In genomic region chr16:29927523-29927905, GRCh38 we compare ENCODE assay signal across 10 cellular contexts. TPM values are rescaled to one million over a fixed set of nuclear protein-coding genes. Genes with fewer than 3 reads are reported as not detected.
DNase-seq lines count a peak whose midpoint lies in the region; ATAC-seq, FAIRE-seq and TF ChIP-seq lines count a peak whose summit lies in the region.
"Had no signal": no experiment of that assay in that cellular context is flagged by ENCODE, and none has a peak within 500 bp of the region (broad histone marks: within the 10 kb centered on the region; RNA-seq: fewer than 3 reads in every experiment).

No MANE protein-coding gene starts in this region.

- FAIRE-seq in HepG2 (lab: Jason Lieb, UNC) = no peak
- FAIRE-seq in astrocyte (lab: Jason Lieb, UNC) = no peak

- peaks cover 31% of the 10 kb centered on the region for H3K4me1 ChIP-seq in HepG2 (ENCODE audit: insufficient read depth, low read length)
- peaks cover 0 to 17% (median 2%) of the 10 kb centered on the region in 4 donors for H3K4me1 ChIP-seq in right lobe of liver
- peaks cover 17% of the 10 kb centered on the region for H3K4me1 ChIP-seq in astrocyte (ENCODE audit: insufficient read depth, low read length)
- peaks cover 20% of the 10 kb centered on the region for H3K4me1 ChIP-seq in muscle layer of colon (ENCODE audit: insufficient read depth, low read length)
- peaks cover 31% of the 10 kb centered on the region for H3K4me1 ChIP-seq in vagina

- no peak for TF ChIP-seq RAD21 in HepG2 (CRISPR knock-in tag; IDR thresholded peaks at IDR 0.05)

- DNase-seq in HepG2 (ENCODE audit: low spot score) (no peak), right lobe of liver (no peak), astrocyte (ENCODE audit: low read depth) (no peak), vagina (ENCODE audit: extremely low spot score in 2 of 2) (no peak)
- DNase-seq: NCI-H2081 treated with DMSO at 0.1 percent for 48 hours, SHP77 treated with DMSO at 0.1 percent for 48 hours had no signal

- 77% methylated on average over 2 of the region's 2 CpGs for WGBS in HepG2 (ENCODE audit: low lambda C conversion rate)
- WGBS in right lobe of liver (ENCODE audit: insufficient coverage, low coverage, low lambda C conversion rate, missing lambda C conversion rate) = 100% methylated on average over 1 of the region's 2 CpGs

- H3K27ac ChIP-seq in HepG2 (ENCODE audit: extremely low read length, insufficient read depth, low read length) (no peak overlapping the region), right lobe of liver (no peak overlapping the region), astrocyte (ENCODE audit: low read depth, low read length) (no peak overlapping the region), muscle layer of colon (ENCODE audit: low read depth, low read length) (peak overlapping the region; percentile 96), vagina (peak overlapping the region; percentile 83)

- ATAC-seq in HepG2 (no peak), right lobe of liver (no peak), GM21717 (IDR thresholded peaks at IDR 0.05; ENCODE audit: unreplicated experiment) (no peak), GM21619 (IDR thresholded peaks at IDR 0.05; ENCODE audit: unreplicated experiment) (no peak), HG03196 (IDR thresholded peaks at IDR 0.05; ENCODE audit: unreplicated experiment) (no peak)

- in situ Hi-C loops in HepG2 (cut with HindIII; ENCODE audit: extremely low pct_ligation_motif_present, low pct_unique_long_range_greater_than_20kb) = loop anchor here (5.0 kb wide), 1 partner anchor 35 kb away; the partner anchor contains the start of gene TMEM219

- H3K27me3 ChIP-seq in HepG2 (ENCODE audit: control insufficient read depth in 1 of 2, insufficient read depth in 2 of 2, low read length in 2 of 2) (no peaks in the 10 kb centered on the region), right lobe of liver (no peaks in the 10 kb centered on the region), astrocyte (ENCODE audit: insufficient read depth, low read length) (no peaks in the 10 kb centered on the region), muscle layer of colon (ENCODE audit: control insufficient read depth in 1 of 2, insufficient read depth in 2 of 2, low read length in 2 of 2) (no peaks in the 10 kb centered on the region), vagina (no peaks in the 10 kb centered on the region)

- no peaks in the 10 kb centered on the region for H3K27me3 Mint-ChIP-seq in astrocyte (ENCODE audit: low read depth, unreplicated experiment)

- peak overlapping the region; percentile 89 for H3K4me3 Mint-ChIP-seq in astrocyte (ENCODE audit: unreplicated experiment)

- intact Hi-C loops in HepG2 (cut with micrococcal nuclease; ENCODE audit: unreplicated experiment) = loop anchor here (5.0 kb wide), 1 partner anchor 35 kb away; the partner anchor contains the start of gene TMEM219
- intact Hi-C loops in right lobe of liver (cut with DNase I) = no loop called here
- intact Hi-C loops in vagina (cut with DNase I) = loop anchor here (10.0 kb wide), 1 partner anchor 77 kb away; no protein-coding TSS in a partner anchor

- no peak overlapping the region for H3K27ac Mint-ChIP-seq in astrocyte (ENCODE audit: unreplicated experiment)

- H3K79me2 ChIP-seq in HepG2 (ENCODE audit: insufficient read depth, low read length) = peaks cover 13% of the 10 kb centered on the region
- H3K79me2 ChIP-seq in astrocyte (ENCODE audit: insufficient read depth, low read length) = peaks cover 29% of the 10 kb centered on the region

- BruUV-seq in HepG2 (replicated peaks; lab: Mats Ljungman, UMichigan) = no TSS peak

- H3K4me2 ChIP-seq in HepG2 (ENCODE audit: low read depth, low read length) = peak overlapping the region; percentile 98
- peak overlapping the region; percentile 95 for H3K4me2 ChIP-seq in astrocyte (ENCODE audit: low read length)

- CTCF ChIA-PET in HepG2 (lab: Yijun Ruan, JAX; ENCODE audit: low intra/inter-chr PET ratio, low total read pairs) = no interaction called here

- POLR2A ChIA-PET in HepG2 (lab: Yijun Ruan, JAX) = interaction anchor here (1.0 to 4.3 kb wide), 5 partner anchors 12 to 50 kb away, joined by 3 to 68 read pairs (median 43); partner anchors contain the start of genes ASPHD1, SEZ6L2 and TMEM219

- H3K4me3 ChIP-seq in HepG2 (replicated peaks in 1 of 3; ENCODE audit: insufficient read depth in 1 of 3, low read depth in 2 of 3, low read length in 3 of 3) = no peak overlapping the region
- no peak overlapping the region for H3K4me3 ChIP-seq in right lobe of liver
- no peak overlapping the region for H3K4me3 ChIP-seq in astrocyte (ENCODE audit: insufficient read depth, low read depth, low read length)
- H3K4me3 ChIP-seq in muscle layer of colon (ENCODE audit: low read depth in 1 of 2, low read length in 2 of 2) = no peak overlapping the region
- H3K4me3 ChIP-seq in vagina = peak overlapping the region in 1 of 2 donors; percentile 84

- H3K36me3 Mint-ChIP-seq in astrocyte (ENCODE audit: low read depth, unreplicated experiment) = no peaks in the 10 kb centered on the region

- no peak for TF ChIP-seq POLR2A in HepG2 (IDR thresholded peaks at IDR 0.05; ENCODE audit: insufficient read depth in 1 of 2, low read depth in 2 of 2, low read length in 2 of 2)
- no peak for TF ChIP-seq POLR2A in right lobe of liver (IDR thresholded peaks at IDR 0.05)
- TF ChIP-seq POLR2A in vagina (IDR thresholded peaks at IDR 0.05) = no peak

- peaks cover 9% of the 10 kb centered on the region for H3K4me1 Mint-ChIP-seq in astrocyte (ENCODE audit: low read depth, unreplicated experiment)

- H3K9ac ChIP-seq in HepG2 (ENCODE audit: insufficient read depth, low read depth, low read length) = peak overlapping the region; percentile 83; the same call in 1 of the 2 replicates
- peak overlapping the region; percentile 85 for H3K9ac ChIP-seq in astrocyte (ENCODE audit: low read length)
- H3K9ac ChIP-seq in muscle layer of colon (ENCODE audit: low read length) = peak overlapping the region; percentile 37

- H3K9me3 Mint-ChIP-seq in astrocyte (ENCODE audit: unreplicated experiment) = no peaks in the 10 kb centered on the region

- H3K9me3 ChIP-seq in HepG2 (ENCODE audit: low read length) = no peaks in the 10 kb centered on the region
- H3K9me3 ChIP-seq in right lobe of liver = no peaks in the 10 kb centered on the region
- no peaks in the 10 kb centered on the region for H3K9me3 ChIP-seq in astrocyte (ENCODE audit: insufficient read depth, low read depth, low read length)
- no peaks in the 10 kb centered on the region for H3K9me3 ChIP-seq in muscle layer of colon (ENCODE audit: low read length)
- H3K9me3 ChIP-seq in vagina = no peaks in the 10 kb centered on the region

- no peaks in the 10 kb centered on the region for H4K20me1 ChIP-seq in HepG2 (ENCODE audit: insufficient read depth, low read length)
- peaks cover 11% of the 10 kb centered on the region for H4K20me1 ChIP-seq in astrocyte (ENCODE audit: insufficient read depth, low read length)

- TF ChIP-seq EP300 in HepG2 (IDR thresholded peaks at IDR 0.05; ENCODE audit: low read depth in 2 of 2, low read length in 2 of 2) (no peak), HepG2 (CRISPR knock-in tag; IDR thresholded peaks at IDR 0.05; ENCODE audit: borderline replicate concordance) (no peak)

- no peak for TF ChIP-seq CTCF in HepG2 (CRISPR knock-in tag; IDR thresholded peaks at IDR 0.05)
- TF ChIP-seq CTCF in right lobe of liver (IDR thresholded peaks at IDR 0.05) = no peak
- no peak for TF ChIP-seq CTCF in astrocyte (IDR thresholded peaks at IDR 0.05; ENCODE audit: insufficient read depth, low read depth, low read length)
- TF ChIP-seq CTCF in vagina (IDR thresholded peaks at IDR 0.05) = no peak

- H2AFZ ChIP-seq in HepG2 (ENCODE audit: low read length) (no peak overlapping the region), astrocyte (ENCODE audit: low read depth, low read length) (no peak overlapping the region)

- peaks cover 0 to 7% of the 10 kb centered on the region in 2 experiments; a peak in 2 of 5 replicates for H3K36me3 ChIP-seq in HepG2 (replicated peaks in 1 of 2; ENCODE audit: control insufficient read depth in 1 of 2, insufficient read depth in 2 of 2, low read length in 2 of 2)
- peaks cover 0 to 5% (median 0%) of the 10 kb centered on the region in 4 donors for H3K36me3 ChIP-seq in right lobe of liver
- no peaks in the 10 kb centered on the region for H3K36me3 ChIP-seq in astrocyte (ENCODE audit: insufficient read depth, low read length)
- peaks cover under 1% of the 10 kb centered on the region for H3K36me3 ChIP-seq in muscle layer of colon (ENCODE audit: insufficient read depth, low read length)
- H3K36me3 ChIP-seq in vagina = peaks cover 0 to 6% of the 10 kb centered on the region in 2 donors

RNA-seq across cellular contexts. Expression of gene KCTD13, which starts 1.5 kb away (rescaled TPM):
- total RNA-seq in HepG2 (2016; rRNA removed; fragmentation: Illumina TruSeq; extraction: Trizol) (3.9 and 6.3 TPM in 2 replicates), right lobe of liver (10 to 100 TPM in 1 of 6 experiments, 1 to 10 TPM in 5; 5.4 to 13.5 (median 7.2) TPM), astrocyte (25.1 and 27.1 TPM in 2 replicates), vagina (20.4 TPM)
- total RNA-seq in HepG2 (2016; cell fraction: cytosol; rRNA removed; fragmentation: Illumina TruSeq; extraction: Trizol; ENCODE audit: low read depth) = 5.8 and 7.7 TPM in 2 replicates
- total RNA-seq in HepG2 (2016; cell fraction: insoluble cytoplasmic fraction; rRNA removed; fragmentation: Illumina TruSeq; extraction: Trizol) = 2.8 and 7.4 TPM in 2 replicates
- 7.3 and 8.6 TPM in 2 replicates for total RNA-seq in HepG2 (2016; cell fraction: membrane; rRNA removed; fragmentation: Illumina TruSeq; extraction: Trizol)
- total RNA-seq in HepG2 (2016; cell fraction: nucleus; rRNA removed; fragmentation: Illumina TruSeq; extraction: Trizol) = 9.6 and 9.7 TPM in 2 replicates
- polyA plus RNA-seq in HepG2 (2011; rRNA removed) = 14.7 and 15.2 TPM in 2 replicates
- polyA plus RNA-seq in HepG2 (2011; cell fraction: cytosol; rRNA removed) = 8.7 and 10.2 TPM in 2 replicates
- 37.3 and 41.9 TPM in 2 replicates for polyA plus RNA-seq in HepG2 (2011; cell fraction: nucleus; rRNA removed)
- 8.8 and 11.0 TPM in 2 replicates for polyA plus RNA-seq in HepG2 (2012)
- polyA plus RNA-seq in HepG2 (2016; cell fraction: cytosol; fragmentation: Illumina TruSeq; extraction: Trizol; ENCODE audit: low read depth) = 5.4 and 7.2 TPM in 2 replicates
- polyA plus RNA-seq in HepG2 (2016; cell fraction: insoluble cytoplasmic fraction; fragmentation: Illumina TruSeq; extraction: Trizol; ENCODE audit: low read depth) = 6.8 and 8.7 TPM in 2 replicates
- polyA plus RNA-seq in HepG2 (2016; cell fraction: membrane; fragmentation: Illumina TruSeq; extraction: Trizol; ENCODE audit: low read depth) = 8.5 and 8.9 TPM in 2 replicates
- polyA plus RNA-seq in HepG2 (2016; cell fraction: nucleus; fragmentation: Illumina TruSeq; extraction: Trizol; ENCODE audit: insufficient read depth, low read depth) = 31.0 and 34.1 TPM in 2 replicates
- polyA minus RNA-seq in HepG2 (2011; rRNA and poly(A)+ RNA removed; ENCODE audit: low replicate concordance) = 17.9 and 20.7 TPM in 2 replicates
- 4.5 and 5.2 TPM in 2 replicates for polyA minus RNA-seq in HepG2 (2011; cell fraction: cytosol; rRNA and poly(A)+ RNA removed)
- 18.8 and 20.0 TPM in 2 replicates for polyA minus RNA-seq in HepG2 (2011; cell fraction: nucleus; rRNA and poly(A)+ RNA removed)

RNA-seq across cellular contexts. Expression of gene ASPHD1, which starts 27.2 kb away (rescaled TPM):
- total RNA-seq in HepG2 (2016; rRNA removed; fragmentation: Illumina TruSeq; extraction: Trizol) (15.6 and 19.7 TPM in 2 replicates), right lobe of liver (under 1 TPM in 2 of 6 experiments, not detected in 4; 0.38 to 0.50 TPM), astrocyte (43.3 and 44.8 TPM in 2 replicates), vagina (not detected)
- 24.1 and 26.2 TPM in 2 replicates for total RNA-seq in HepG2 (2016; cell fraction: cytosol; rRNA removed; fragmentation: Illumina TruSeq; extraction: Trizol; ENCODE audit: low read depth)
- total RNA-seq in HepG2 (2016; cell fraction: insoluble cytoplasmic fraction; rRNA removed; fragmentation: Illumina TruSeq; extraction: Trizol) = 15.4 and 16.9 TPM in 2 replicates
- 20.0 and 24.1 TPM in 2 replicates for total RNA-seq in HepG2 (2016; cell fraction: membrane; rRNA removed; fragmentation: Illumina TruSeq; extraction: Trizol)
- total RNA-seq in HepG2 (2016; cell fraction: nucleus; rRNA removed; fragmentation: Illumina TruSeq; extraction: Trizol) = 11.4 and 16.6 TPM in 2 replicates
- polyA plus RNA-seq in HepG2 (2011; rRNA removed) = 13.1 and 15.6 TPM in 2 replicates
- polyA plus RNA-seq in HepG2 (2011; cell fraction: cytosol; rRNA removed) = 13.1 and 24.4 TPM in 2 replicates
- 19.1 and 19.6 TPM in 2 replicates for polyA plus RNA-seq in HepG2 (2011; cell fraction: nucleus; rRNA removed)
- 21.4 and 27.6 TPM in 2 replicates for polyA plus RNA-seq in HepG2 (2012)
- polyA plus RNA-seq in HepG2 (2016; cell fraction: cytosol; fragmentation: Illumina TruSeq; extraction: Trizol; ENCODE audit: low read depth) = 40.7 and 41.8 TPM in 2 replicates
- 24.8 and 27.8 TPM in 2 replicates for polyA plus RNA-seq in HepG2 (2016; cell fraction: insoluble cytoplasmic fraction; fragmentation: Illumina TruSeq; extraction: Trizol; ENCODE audit: low read depth)
- polyA plus RNA-seq in HepG2 (2016; cell fraction: membrane; fragmentation: Illumina TruSeq; extraction: Trizol; ENCODE audit: low read depth) = 36.3 and 40.4 TPM in 2 replicates
- polyA plus RNA-seq in HepG2 (2016; cell fraction: nucleus; fragmentation: Illumina TruSeq; extraction: Trizol; ENCODE audit: insufficient read depth, low read depth) = 44.0 and 50.6 TPM in 2 replicates
- polyA minus RNA-seq in HepG2 (2011; rRNA and poly(A)+ RNA removed; ENCODE audit: low replicate concordance) = 9.7 and 9.8 TPM in 2 replicates
- polyA minus RNA-seq in HepG2 (2011; cell fraction: cytosol; rRNA and poly(A)+ RNA removed) = 7.6 and 9.7 TPM in 2 replicates
- 5.4 and 8.5 TPM in 2 replicates for polyA minus RNA-seq in HepG2 (2011; cell fraction: nucleus; rRNA and poly(A)+ RNA removed)

RNA-seq across cellular contexts. Expression of gene SEZ6L2, which starts 28.2 kb away (rescaled TPM):
- 6.6 and 14.9 TPM in 2 replicates for total RNA-seq in HepG2 (2016; rRNA removed; fragmentation: Illumina TruSeq; extraction: Trizol)
- total RNA-seq in HepG2 (2016; cell fraction: cytosol; rRNA removed; fragmentation: Illumina TruSeq; extraction: Trizol; ENCODE audit: low read depth) = 3.7 and 4.1 TPM in 2 replicates
- total RNA-seq in HepG2 (2016; cell fraction: insoluble cytoplasmic fraction; rRNA removed; fragmentation: Illumina TruSeq; extraction: Trizol) = 6.3 and 16.9 TPM in 2 replicates
- 4.3 and 4.9 TPM in 2 replicates for total RNA-seq in HepG2 (2016; cell fraction: membrane; rRNA removed; fragmentation: Illumina TruSeq; extraction: Trizol)
- 21.8 and 29.5 TPM in 2 replicates for total RNA-seq in HepG2 (2016; cell fraction: nucleus; rRNA removed; fragmentation: Illumina TruSeq; extraction: Trizol)
- 16.9 and 30.7 TPM in 2 replicates for polyA plus RNA-seq in HepG2 (2011; rRNA removed)
- 12.5 and 15.5 TPM in 2 replicates for polyA plus RNA-seq in HepG2 (2011; cell fraction: cytosol; rRNA removed)
- polyA plus RNA-seq in HepG2 (2011; cell fraction: nucleus; rRNA removed) = 35.5 and 38.0 TPM in 2 replicates
- polyA plus RNA-seq in HepG2 (2012) = 37.5 and 51.6 TPM in 2 replicates
- polyA plus RNA-seq in HepG2 (2016; cell fraction: cytosol; fragmentation: Illumina TruSeq; extraction: Trizol; ENCODE audit: low read depth) = 3.0 TPM in 2 replicates
- 11.5 and 16.2 TPM in 2 replicates for polyA plus RNA-seq in HepG2 (2016; cell fraction: insoluble cytoplasmic fraction; fragmentation: Illumina TruSeq; extraction: Trizol; ENCODE audit: low read depth)
- 4.0 and 4.3 TPM in 2 replicates for polyA plus RNA-seq in HepG2 (2016; cell fraction: membrane; fragmentation: Illumina TruSeq; extraction: Trizol; ENCODE audit: low read depth)
- polyA plus RNA-seq in HepG2 (2016; cell fraction: nucleus; fragmentation: Illumina TruSeq; extraction: Trizol; ENCODE audit: insufficient read depth, low read depth) = 54.8 and 59.9 TPM in 2 replicates
- polyA minus RNA-seq in HepG2 (2011; rRNA and poly(A)+ RNA removed; ENCODE audit: low replicate concordance) = 3.1 and 15.3 TPM in 2 replicates
- 14.8 and 23.0 TPM in 2 replicates for polyA minus RNA-seq in HepG2 (2011; cell fraction: cytosol; rRNA and poly(A)+ RNA removed)
- 5.0 and 6.7 TPM in 2 replicates for polyA minus RNA-seq in HepG2 (2011; cell fraction: nucleus; rRNA and poly(A)+ RNA removed)
- total RNA-seq in right lobe of liver = under 1 TPM; 0.15 to 0.56 (median 0.32) TPM
- 69.6 and 90.6 TPM in 2 replicates for total RNA-seq in astrocyte
- 15.7 TPM for total RNA-seq in vagina

RNA-seq across cellular contexts. Expression of gene TMEM219, which starts 34.4 kb away (rescaled TPM):
- total RNA-seq in HepG2 (2016; rRNA removed; fragmentation: Illumina TruSeq; extraction: Trizol) = 64.5 and 105 TPM in 2 replicates
- total RNA-seq in HepG2 (2016; cell fraction: cytosol; rRNA removed; fragmentation: Illumina TruSeq; extraction: Trizol; ENCODE audit: low read depth) = 761 and 811 TPM in 2 replicates
- 62.0 and 109 TPM in 2 replicates for total RNA-seq in HepG2 (2016; cell fraction: insoluble cytoplasmic fraction; rRNA removed; fragmentation: Illumina TruSeq; extraction: Trizol)
- 407 and 415 TPM in 2 replicates for total RNA-seq in HepG2 (2016; cell fraction: membrane; rRNA removed; fragmentation: Illumina TruSeq; extraction: Trizol)
- total RNA-seq in HepG2 (2016; cell fraction: nucleus; rRNA removed; fragmentation: Illumina TruSeq; extraction: Trizol) = 62.1 and 65.6 TPM in 2 replicates
- 115 and 151 TPM in 2 replicates for polyA plus RNA-seq in HepG2 (2011; rRNA removed)
- polyA plus RNA-seq in HepG2 (2011; cell fraction: cytosol; rRNA removed) = 126 and 145 TPM in 2 replicates
- 259 and 324 TPM in 2 replicates for polyA plus RNA-seq in HepG2 (2011; cell fraction: nucleus; rRNA removed)
- polyA plus RNA-seq in HepG2 (2012) = 94.7 and 126 TPM in 2 replicates
- 761 and 764 TPM in 2 replicates for polyA plus RNA-seq in HepG2 (2016; cell fraction: cytosol; fragmentation: Illumina TruSeq; extraction: Trizol; ENCODE audit: low read depth)
- 53.8 and 60.5 TPM in 2 replicates for polyA plus RNA-seq in HepG2 (2016; cell fraction: insoluble cytoplasmic fraction; fragmentation: Illumina TruSeq; extraction: Trizol; ENCODE audit: low read depth)
- 363 and 365 TPM in 2 replicates for polyA plus RNA-seq in HepG2 (2016; cell fraction: membrane; fragmentation: Illumina TruSeq; extraction: Trizol; ENCODE audit: low read depth)
- 104 and 107 TPM in 2 replicates for polyA plus RNA-seq in HepG2 (2016; cell fraction: nucleus; fragmentation: Illumina TruSeq; extraction: Trizol; ENCODE audit: insufficient read depth, low read depth)
- 49.5 and 97.0 TPM in 2 replicates for polyA minus RNA-seq in HepG2 (2011; rRNA and poly(A)+ RNA removed; ENCODE audit: low replicate concordance)
- polyA minus RNA-seq in HepG2 (2011; cell fraction: cytosol; rRNA and poly(A)+ RNA removed) = 34.3 and 40.4 TPM in 2 replicates
- 48.5 and 65.4 TPM in 2 replicates for polyA minus RNA-seq in HepG2 (2011; cell fraction: nucleus; rRNA and poly(A)+ RNA removed)
- 10 to 100 TPM; 49.9 to 75.9 (median 57.1) TPM for total RNA-seq in right lobe of liver
- total RNA-seq in astrocyte = 96.6 and 104 TPM in 2 replicates
- 85.7 TPM for total RNA-seq in vagina

RNA-seq across cellular contexts. Expression of gene TAOK2, which starts 46.2 kb away (rescaled TPM):
- total RNA-seq in HepG2 (2016; rRNA removed; fragmentation: Illumina TruSeq; extraction: Trizol) (27.6 and 43.2 TPM in 2 replicates), right lobe of liver (10 to 100 TPM; 15.8 to 19.6 (median 17.2) TPM), astrocyte (55.2 and 55.9 TPM in 2 replicates), vagina (33.1 TPM)
- 7.5 and 7.7 TPM in 2 replicates for total RNA-seq in HepG2 (2016; cell fraction: cytosol; rRNA removed; fragmentation: Illumina TruSeq; extraction: Trizol; ENCODE audit: low read depth)
- 23.0 and 42.5 TPM in 2 replicates for total RNA-seq in HepG2 (2016; cell fraction: insoluble cytoplasmic fraction; rRNA removed; fragmentation: Illumina TruSeq; extraction: Trizol)
- total RNA-seq in HepG2 (2016; cell fraction: membrane; rRNA removed; fragmentation: Illumina TruSeq; extraction: Trizol) = 15.4 TPM in 2 replicates
- total RNA-seq in HepG2 (2016; cell fraction: nucleus; rRNA removed; fragmentation: Illumina TruSeq; extraction: Trizol) = 36.7 and 42.5 TPM in 2 replicates
- 17.4 and 24.8 TPM in 2 replicates for polyA plus RNA-seq in HepG2 (2011; rRNA removed)
- polyA plus RNA-seq in HepG2 (2011; cell fraction: cytosol; rRNA removed) = 10.9 and 13.5 TPM in 2 replicates
- 101 and 105 TPM in 2 replicates for polyA plus RNA-seq in HepG2 (2011; cell fraction: nucleus; rRNA removed)
- 15.5 and 21.1 TPM in 2 replicates for polyA plus RNA-seq in HepG2 (2012)
- 1.7 and 1.9 TPM in 2 replicates for polyA plus RNA-seq in HepG2 (2016; cell fraction: cytosol; fragmentation: Illumina TruSeq; extraction: Trizol; ENCODE audit: low read depth)
- polyA plus RNA-seq in HepG2 (2016; cell fraction: insoluble cytoplasmic fraction; fragmentation: Illumina TruSeq; extraction: Trizol; ENCODE audit: low read depth) = 15.8 and 17.9 TPM in 2 replicates
- 3.8 and 4.5 TPM in 2 replicates for polyA plus RNA-seq in HepG2 (2016; cell fraction: membrane; fragmentation: Illumina TruSeq; extraction: Trizol; ENCODE audit: low read depth)
- polyA plus RNA-seq in HepG2 (2016; cell fraction: nucleus; fragmentation: Illumina TruSeq; extraction: Trizol; ENCODE audit: insufficient read depth, low read depth) = 80.3 and 83.9 TPM in 2 replicates
- polyA minus RNA-seq in HepG2 (2011; rRNA and poly(A)+ RNA removed; ENCODE audit: low replicate concordance) = 28.3 and 32.0 TPM in 2 replicates
- polyA minus RNA-seq in HepG2 (2011; cell fraction: cytosol; rRNA and poly(A)+ RNA removed) = 14.9 and 15.1 TPM in 2 replicates
- polyA minus RNA-seq in HepG2 (2011; cell fraction: nucleus; rRNA and poly(A)+ RNA removed) = 27.7 and 31.1 TPM in 2 replicates

Comparison
In these comparisons a context has a peak if more than half of its experiments do, and no peak if none do; other contexts are left out.
1. RNA of gene ASPHD1, which starts 27.2 kb away (total RNA-seq): 43.3 to 44.8 TPM in astrocyte and 11.4 to 26.2 TPM in HepG2; 0.38 to 0.50 TPM in right lobe of liver and not detected in vagina (single experiment); every median in the first group is over 4 times any median in the second.
2. intact Hi-C loops: an anchor here in HepG2 (5.0 kb wide) and vagina (10.0 kb wide); none called in right lobe of liver.
3. H3K27ac ChIP-seq: peak in muscle layer of colon (single experiment) and vagina (single experiment); none in HepG2 (single experiment), right lobe of liver (0 of 3) and astrocyte (single experiment).
4. Peak in every context shown above with its lines, with median percentiles within 50 percentile points of each other: H3K9ac ChIP-seq.